Comparison of ENCODE assay signal across 22 cellular contexts in the genomic region with DNA sequence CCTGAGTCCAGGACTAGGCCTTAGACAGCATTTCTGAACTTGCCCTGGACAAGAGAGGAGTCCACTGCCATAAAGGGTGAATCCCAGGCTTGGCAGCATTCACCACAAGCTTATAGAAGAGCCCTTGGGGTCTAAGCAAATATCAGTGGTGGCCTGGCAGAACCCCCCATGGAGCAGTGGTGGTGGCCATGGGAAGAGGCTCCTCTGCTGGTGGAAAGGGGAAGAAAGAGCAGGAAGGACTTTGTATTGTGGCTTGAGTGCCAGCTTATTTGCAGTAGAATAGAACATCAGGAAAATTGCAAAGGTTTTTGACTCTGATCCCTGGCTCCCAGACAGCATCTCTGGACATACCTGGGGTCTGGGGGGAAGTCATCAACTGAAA.
"Had no signal": no experiment of that assay in that cellular context is flagged by ENCODE, and none has a peak within 500 bp of the region (broad histone marks: within the 10 kb centered on the region; RNA-seq: fewer than 3 reads in every experiment).

No MANE protein-coding gene starts in this region.

- H3K4me3 Mint-ChIP-seq: naive thymus-derived CD4-positive, alpha-beta T cell; nephron; neural progenitor cell; stimulated activated memory B cell treated with anti-CD40 and anti-IgM and Interleukin-4, amounts not matched to agents 10 μg/mL and 1 μg/mL and 100 μg/mL, for 72 hours had no signal

- H2AFZ ChIP-seq: neural progenitor cell had no signal

- H3K36me3 Mint-ChIP-seq: neural progenitor cell; stimulated activated memory B cell treated with anti-CD40 and anti-IgM and Interleukin-4, amounts not matched to agents 10 μg/mL and 1 μg/mL and 100 μg/mL, for 72 hours had no signal

- H3K27ac ChIP-seq: dorsolateral prefrontal cortex, gastrocnemius medialis, neural progenitor cell, prostate gland, right atrium auricular region, sigmoid colon, testis, tibial artery, upper lobe of left lung had no signal

- H3K9me3 ChIP-seq: gastrocnemius medialis, prostate gland, sigmoid colon, testis had no signal

- DNase-seq: dorsolateral prefrontal cortex; effector CD4-positive, alpha-beta T cell; gastrocnemius medialis; head of caudate nucleus; kidney; mesendoderm; midbrain; naive thymus-derived CD4-positive, alpha-beta T cell; sigmoid colon; stimulated activated CD4-positive, alpha-beta T cell treated with anti-CD3 and anti-CD28 coated beads, Interleukin-4, amount 100 ng/mL, for 4 hours; stimulated activated naive CD8-positive, alpha-beta T cell treated with anti-CD3 and anti-CD28 coated beads, Interleukin-15, Interleukin-2, amounts not matched to agents 100 U/mL and 50 U/mL, for 24 hours; substantia nigra; testis; tibial artery; upper lobe of left lung had no signal

- H3K27me3 Mint-ChIP-seq: naive thymus-derived CD4-positive, alpha-beta T cell; stimulated activated memory B cell treated with anti-CD40 and anti-IgM and Interleukin-4, amounts not matched to agents 10 μg/mL and 1 μg/mL and 100 μg/mL, for 72 hours had no signal

- H3K36me3 ChIP-seq: gastrocnemius medialis, neural progenitor cell, prostate gland, right atrium auricular region, sigmoid colon, tibial artery, upper lobe of left lung had no signal

- H3K4me1 Mint-ChIP-seq: naive thymus-derived CD4-positive, alpha-beta T cell; nephron; neural progenitor cell; stimulated activated memory B cell treated with anti-CD40 and anti-IgM and Interleukin-4, amounts not matched to agents 10 μg/mL and 1 μg/mL and 100 μg/mL, for 72 hours had no signal

- ATAC-seq: gastrocnemius medialis; left lobe of liver; naive thymus-derived CD4-positive, alpha-beta T cell; stimulated activated memory B cell treated with anti-CD40 and anti-IgM and Interleukin-4, amounts not matched to agents 10 μg/mL and 1 μg/mL and 100 μg/mL, for 72 hours; stimulated activated naive CD8-positive, alpha-beta T cell treated with anti-CD3 and anti-CD28 coated beads, Interleukin-15, Interleukin-2, amounts not matched to agents 100 U/mL and 50 U/mL, for 24 hours had no signal

- H3K4me1 ChIP-seq: gastrocnemius medialis, neural progenitor cell, prostate gland, right atrium auricular region, sigmoid colon, testis, tibial artery, upper lobe of left lung had no signal

- H3K27ac Mint-ChIP-seq: naive thymus-derived CD4-positive, alpha-beta T cell; nephron; neural progenitor cell; stimulated activated memory B cell treated with anti-CD40 and anti-IgM and Interleukin-4, amounts not matched to agents 10 μg/mL and 1 μg/mL and 100 μg/mL, for 72 hours had no signal

- H3K27me3 ChIP-seq: gastrocnemius medialis, neural progenitor cell, right atrium auricular region, sigmoid colon, testis, tibial artery, upper lobe of left lung had no signal

- H3K9ac ChIP-seq: neural progenitor cell had no signal

- H3K4me2 ChIP-seq: neural progenitor cell had no signal

- H3K4me3 ChIP-seq: dorsolateral prefrontal cortex, gastrocnemius medialis, lung, neural progenitor cell, prostate gland, right atrium auricular region, sigmoid colon, testis, tibial artery, upper lobe of left lung had no signal
